ENCODE assay signal across 20 cellular contexts in the genomic region with DNA sequence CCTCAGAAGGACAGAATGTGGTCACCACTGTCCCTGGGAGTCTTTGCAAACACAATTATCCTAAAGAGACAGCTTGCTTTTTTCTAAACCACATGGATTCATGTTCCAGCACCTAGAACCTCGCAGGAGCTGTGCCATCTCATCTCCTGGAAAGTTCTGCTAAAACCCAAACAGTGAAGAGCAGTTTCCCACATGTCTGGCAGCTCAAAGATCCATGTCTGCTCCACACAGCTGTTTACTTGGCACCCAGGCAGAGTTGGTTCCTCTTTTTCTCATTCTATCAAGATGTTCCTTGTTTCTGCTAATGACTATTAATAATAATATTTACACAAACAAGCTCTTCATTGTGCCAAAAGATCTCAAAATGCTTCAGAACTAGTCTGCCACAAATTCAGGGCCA. TPM values are rescaled to one million over a fixed set of nuclear protein-coding genes. Genes with fewer than 3 reads are reported as not detected.
A peak's percentile ranks its signal among the peaks of the same experiment; 100 is the strongest.
DNase-seq lines count a peak whose midpoint lies in the region; ATAC-seq and TF ChIP-seq lines count a peak whose summit lies in the region.
"Had no signal": no experiment of that assay in that cellular context is flagged by ENCODE, and none has a peak within 500 bp of the region (broad histone marks: within the 10 kb centered on the region; RNA-seq: fewer than 3 reads in every experiment).

No MANE protein-coding gene starts in this region.

- H3K27me3 ChIP-seq in tibial nerve = no peaks in the 10 kb centered on the region
- H3K27me3 ChIP-seq: MG63, SJSA1 had no signal

- ATAC-seq in left ventricle myocardium superior = peak; percentile 57
- ATAC-seq: CD8-positive, alpha-beta T cell had no signal

- peak overlapping the region; percentile 71 for H3K27ac Mint-ChIP-seq in dendritic cell treated with granulocyte-macrophage colony-stimulating factor and Interleukin-4, amounts not matched to agents 40 ng/mL and 50 ng/mL, for 4 days
- H3K27ac Mint-ChIP-seq: B cell; CD8-positive, alpha-beta T cell had no signal

- H3K27me3 Mint-ChIP-seq in dendritic cell treated with granulocyte-macrophage colony-stimulating factor and Interleukin-4, amounts not matched to agents 40 ng/mL and 50 ng/mL, for 4 days = peaks cover 18% of the 10 kb centered on the region
- H3K27me3 Mint-ChIP-seq: B cell had no signal

- no peak for TF ChIP-seq EP300 in tibial nerve (IDR thresholded peaks at IDR 0.05)

- no peaks in the 10 kb centered on the region for H3K36me3 ChIP-seq in tibial nerve
- H3K36me3 ChIP-seq: MG63, SJSA1 had no signal

- 59 to 73% methylated on average over 1 of the region's 1 CpG for WGBS in tibial nerve, 2 donors

- H3K9me3 Mint-ChIP-seq in dendritic cell treated with granulocyte-macrophage colony-stimulating factor and Interleukin-4, amounts not matched to agents 40 ng/mL and 50 ng/mL, for 4 days = peaks cover 6% of the 10 kb centered on the region
- H3K9me3 Mint-ChIP-seq: CD8-positive, alpha-beta T cell had no signal

- TF ChIP-seq POLR2A in tibial nerve (IDR thresholded peaks at IDR 0.05) = no peak

- H3K4me1 Mint-ChIP-seq in dendritic cell treated with granulocyte-macrophage colony-stimulating factor and Interleukin-4, amounts not matched to agents 40 ng/mL and 50 ng/mL, for 4 days (ENCODE audit: low read depth) = peaks cover 58% of the 10 kb centered on the region
- H3K4me1 Mint-ChIP-seq: B cell had no signal

- no peak overlapping the region for H3K27ac ChIP-seq in tibial nerve
- H3K27ac ChIP-seq: KMS-11, SJSA1 had no signal

- peaks cover 0 to 10% (median 0%) of the 10 kb centered on the region in 4 donors for H3K4me1 ChIP-seq in tibial nerve
- H3K4me1 ChIP-seq: SJSA1 had no signal

- TF ChIP-seq CTCF in tibial nerve (IDR thresholded peaks at IDR 0.05) = no peak

- H3K4me3 Mint-ChIP-seq in dendritic cell treated with granulocyte-macrophage colony-stimulating factor and Interleukin-4, amounts not matched to agents 40 ng/mL and 50 ng/mL, for 4 days = no peak overlapping the region
- H3K4me3 Mint-ChIP-seq: B cell; CD8-positive, alpha-beta T cell had no signal

- DNase-seq in left ventricle myocardium superior (no peak), cardiac septum (ENCODE audit: low spot score) (no peak), pons (ENCODE audit: low spot score) (peak; percentile 16), tibial nerve (ENCODE audit: low spot score in 2 of 2) (no peak), COLO668 (lab: John Stamatoyannopoulos, UW; ENCODE audit: unreplicated experiment) (no peak), COLO829 (ENCODE audit: low spot score) (no peak), NCI-H2081 (lab: John Stamatoyannopoulos, UW) (no peak)
- DNase-seq: ACHN; CD8-positive, alpha-beta T cell; GDM1; MG63; NCI-H1105 treated with DMSO at 0.1 percent for 48 hours; NCI-H1694 treated with DMSO at 0.1 percent for 48 hours; NCI-H226; NCI-H526 had no signal

- intact Hi-C loops in left ventricle myocardium superior (cut with micrococcal nuclease) (no loop called here), cardiac septum (cut with DNase I) (no loop called here)
- intact Hi-C loops in dendritic cell treated with granulocyte-macrophage colony-stimulating factor and Interleukin-4, amounts not matched to agents 40 ng/mL and 50 ng/mL, for 4 days (cut with micrococcal nuclease) = no loop called here

- H3K36me3 Mint-ChIP-seq in dendritic cell treated with granulocyte-macrophage colony-stimulating factor and Interleukin-4, amounts not matched to agents 40 ng/mL and 50 ng/mL, for 4 days (ENCODE audit: low read depth) = no peaks in the 10 kb centered on the region
- H3K36me3 Mint-ChIP-seq: CD8-positive, alpha-beta T cell had no signal

- no peak overlapping the region for H3K4me3 ChIP-seq in tibial nerve
- H3K4me3 ChIP-seq: MG63, SJSA1 had no signal

- H3K9me3 ChIP-seq in tibial nerve = no peaks in the 10 kb centered on the region
- H3K9me3 ChIP-seq: SJSA1 had no signal

RNA-seq across cellular contexts. Expression of gene PID1, which starts 30.1 kb away (rescaled TPM):
- total RNA-seq in left ventricle myocardium superior (8.0 TPM), cardiac septum (4.3 TPM), tibial nerve (10 to 100 TPM; 33.1 to 48.6 (median 39.7) TPM)
- total RNA-seq: B cell; CD8-positive, alpha-beta T cell; OCI-LY7 had no signal
